1 cellular context compared by ENCODE assay signal in the genomic region with DNA sequence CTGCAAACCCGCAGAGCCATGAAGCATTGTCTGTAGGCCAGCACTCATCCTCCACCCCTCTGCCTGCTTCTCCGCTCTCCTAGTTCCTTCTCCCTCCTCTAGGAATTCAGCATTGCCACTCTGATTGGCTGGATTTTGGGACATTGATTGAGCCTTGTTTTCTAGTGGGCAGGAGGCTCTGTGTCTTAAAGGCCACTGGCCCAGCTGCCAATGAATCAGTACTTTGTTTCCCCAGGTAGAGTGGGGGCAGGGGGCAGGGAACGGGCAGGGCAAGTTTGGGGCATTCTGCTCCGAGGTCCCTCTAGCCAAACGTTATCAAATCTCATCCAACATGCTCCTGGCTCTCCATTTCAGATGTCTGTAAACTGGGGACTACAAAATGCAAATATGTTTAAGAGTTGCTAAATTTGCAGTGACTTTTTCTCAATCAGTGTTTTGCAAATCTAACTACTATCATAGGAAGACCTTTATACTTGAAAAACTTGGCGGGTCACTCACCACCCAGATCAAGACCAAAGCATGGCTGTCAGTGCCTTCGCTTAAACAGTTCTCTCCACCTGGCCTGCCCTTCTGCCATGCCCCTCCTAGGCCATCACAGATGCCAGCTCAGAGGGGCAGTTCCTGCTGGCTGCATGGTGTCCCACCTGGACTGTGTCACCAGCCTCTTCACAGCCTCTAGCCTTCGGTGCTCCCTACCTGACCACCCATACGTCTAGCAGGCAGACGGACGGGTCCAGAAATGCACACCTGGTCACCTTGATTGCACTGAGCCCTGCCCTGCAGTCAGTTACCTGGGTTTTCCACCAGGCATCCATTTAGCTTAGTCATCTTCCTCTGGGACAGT.
TF ChIP-seq lines count a peak whose summit lies in the region.

No MANE protein-coding gene starts in this region.

TF ChIP-seq in H1, 55 proteins besides CTCF, POLR2A, EP300 and RAD21:
- TF ChIP-seq TEAD4 (IDR thresholded peaks at IDR 0.05; ENCODE audit: low read depth, low read length) (0 out of 2 replicates have a peak, but pooled peaks have one; percentile 16), HDAC2 (IDR thresholded peaks at IDR 0.05; ENCODE audit: borderline replicate concordance in 1 of 2, low read depth in 2 of 2, low read length in 2 of 2) (no peak)
